ENCODE assay signal across 7 cellular contexts in the genomic region with DNA sequence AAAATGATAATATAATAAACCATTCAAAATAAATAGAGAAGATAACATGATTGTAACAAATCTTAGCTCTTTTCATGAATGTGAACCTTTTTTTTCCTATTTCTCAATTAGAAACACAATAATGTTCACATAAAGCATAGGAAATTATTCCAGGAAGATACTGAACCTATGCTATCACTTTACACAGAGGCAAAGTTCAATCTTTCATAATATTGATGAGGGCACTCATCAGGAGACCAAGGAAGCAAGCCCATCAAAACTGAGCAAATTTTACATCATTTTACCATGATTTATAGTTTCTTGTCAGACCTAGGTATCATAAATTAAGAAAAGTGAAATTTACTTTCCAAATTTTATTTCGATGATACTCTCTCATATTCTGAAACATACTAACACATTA.
"Had no signal": no experiment of that assay in that cellular context is flagged by ENCODE, and none has a peak within 500 bp of the region (broad histone marks: within the 10 kb centered on the region; RNA-seq: fewer than 3 reads in every experiment).

No MANE protein-coding gene starts in this region.

- ATAC-seq: K562 had no signal

- H3K4me3 ChIP-seq: K562 had no signal

- DNase-seq: IMR-90, KBM-7, KG1 had no signal

- FAIRE-seq: HTR-8/SVneo, K562 had no signal

- H3K27ac ChIP-seq: HL-60, KMS-11 had no signal

- H3K9ac ChIP-seq: KMS-11 had no signal

- H3K4me2 ChIP-seq: KMS-11 had no signal
